ENCODE assay signal across 42 cellular contexts in the genomic region with DNA sequence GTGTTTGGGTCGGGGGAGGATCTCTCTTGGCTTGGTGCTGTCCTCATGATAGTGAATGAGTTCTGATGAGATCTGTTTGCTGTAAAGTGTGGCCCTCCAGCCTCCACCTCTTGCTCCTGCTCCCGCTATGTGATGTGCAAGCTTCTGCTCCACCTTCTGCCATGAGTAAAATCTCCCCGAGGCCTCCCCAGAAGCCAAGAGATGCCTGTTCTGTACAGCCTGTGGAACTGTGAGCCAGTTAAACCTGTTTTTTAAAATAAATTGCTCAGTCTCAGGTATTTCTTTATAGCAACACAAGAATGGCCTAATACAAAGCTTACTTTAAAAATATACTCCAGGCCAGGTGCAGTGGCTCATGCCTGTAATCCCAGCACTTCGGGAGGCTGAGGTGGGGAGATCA. TPM values are rescaled to one million over a fixed set of nuclear protein-coding genes. Genes with fewer than 3 reads are reported as not detected.
"Had no signal": no experiment of that assay in that cellular context is flagged by ENCODE, and none has a peak within 500 bp of the region (broad histone marks: within the 10 kb centered on the region; RNA-seq: fewer than 3 reads in every experiment).

No MANE protein-coding gene starts in this region.

- H3K27ac Mint-ChIP-seq: activated naive CD4-positive, alpha-beta T cell treated with anti-CD3 and anti-CD28 coated beads for 36 hours; activated naive CD4-positive, alpha-beta T cell treated with anti-CD3 and anti-CD28 coated beads, Interleukin-2, amount 10 ng/mL, durations not matched to agents 7 days and 5 days; activated naive CD4-positive, alpha-beta T cell treated with anti-CD3 and anti-CD28 coated beads, Interleukin-2, amount 50 U/mL, for 24 hours; activated naive CD4-positive, alpha-beta T cell treated with anti-CD3 and anti-CD28 coated beads, Interleukin-2, amount 50 U/mL, for 72 hours; activated naive CD8-positive, alpha-beta T cell; activated naive CD8-positive, alpha-beta T cell treated with anti-CD3 and anti-CD28 coated beads for 36 hours; activated naive CD8-positive, alpha-beta T cell treated with anti-CD3 and anti-CD28 coated beads, Interleukin-2, amount 10 ng/mL, durations not matched to agents 7 days and 5 days; activated naive CD8-positive, alpha-beta T cell treated with anti-CD3 and anti-CD28 coated beads, Interleukin-2, amount 50 U/mL, for 24 hours; activated T-cell treated with anti-CD3 and anti-CD28 coated beads, Interleukin-2, amount 50 U/mL, for 24 hours; activated T-cell treated with anti-CD3 and anti-CD28 coated beads, Interleukin-2, amount 50 U/mL, for 72 hours; activated T-helper 1 cell treated with anti-CD3 and anti-CD28 coated beads, Interleukin-12 subunit alpha, Interleukin-12 subunit beta, Interleukin-2, Interleukin-4 antibody, amounts not matched to agents 30 ng/mL and 10 ng/mL and 1 ng/mL, durations not matched to agents 14 hours and 24 hours and 36 hours; activated T-helper 17 cell treated with anti-CD3 and anti-CD28 coated beads, Interleukin-2, amount 50 U/mL, for 72 hours; activated T-helper 2 cell treated with anti-CD3 and anti-CD28 coated beads, Interferon-gamma antibody, Interleukin-2, Interleukin-4, amounts not matched to agents 10 μg/mL and 5 μg/mL and 100 μg/mL, durations not matched to agents 14 hours and 24 hours and 36 hours; brain had no signal

- H3K27ac ChIP-seq: adrenal gland, ascending aorta, body of pancreas, brain microvascular endothelial cell, breast epithelium, cardiac muscle cell had no signal

- H3K9me3 ChIP-seq: adrenal gland, ascending aorta, body of pancreas, breast epithelium had no signal

- H3K4me3 ChIP-seq: adrenal gland, ascending aorta, body of pancreas, breast epithelium, cardiac muscle cell had no signal

- H3K36me3 Mint-ChIP-seq: activated naive CD4-positive, alpha-beta T cell treated with anti-CD3 and anti-CD28 coated beads, Interleukin-2, amount 10 ng/mL, durations not matched to agents 7 days and 5 days; activated naive CD4-positive, alpha-beta T cell treated with anti-CD3 and anti-CD28 coated beads, Interleukin-2, amount 50 U/mL, for 24 hours; activated naive CD4-positive, alpha-beta T cell treated with anti-CD3 and anti-CD28 coated beads, Interleukin-2, amount 50 U/mL, for 72 hours; activated naive CD8-positive, alpha-beta T cell; activated naive CD8-positive, alpha-beta T cell treated with anti-CD3 and anti-CD28 coated beads for 36 hours; activated naive CD8-positive, alpha-beta T cell treated with anti-CD3 and anti-CD28 coated beads, Interleukin-2, amount 10 ng/mL, durations not matched to agents 7 days and 5 days; brain had no signal

- H3K27me3 ChIP-seq: adrenal gland, ascending aorta, body of pancreas, brain microvascular endothelial cell, breast epithelium had no signal

- H3K4me1 Mint-ChIP-seq: activated naive CD4-positive, alpha-beta T cell treated with anti-CD3 and anti-CD28 coated beads, Interleukin-2, amount 50 U/mL, for 24 hours; activated naive CD8-positive, alpha-beta T cell treated with anti-CD3 and anti-CD28 coated beads for 36 hours; brain; central memory CD8-positive, alpha-beta T cell had no signal

- DNase-seq: activated effector memory CD4-positive, alpha-beta T cell treated with anti-CD3 and anti-CD28 coated beads, Interleukin-2, amount 50 U/mL, for 16 hours; activated effector memory CD4-positive, alpha-beta T cell treated with Interleukin-2 at 50 U/mL for 16 hours; activated gamma-delta T cell; activated gamma-delta T cell treated with Interleukin-2 at 50 U/mL for 16 hours; activated naive CD4-positive, alpha-beta T cell; activated naive CD4-positive, alpha-beta T cell treated with anti-CD3 and anti-CD28 coated beads for 36 hours; activated naive CD4-positive, alpha-beta T cell treated with anti-CD3 and anti-CD28 coated beads, Interleukin-2, amount 10 ng/mL, durations not matched to agents 7 days and 5 days; activated naive CD4-positive, alpha-beta T cell treated with anti-CD3 and anti-CD28 coated beads, Interleukin-2, amount 50 U/mL, for 16 hours; activated naive CD4-positive, alpha-beta T cell treated with Interleukin-2 at 50 U/mL for 16 hours; activated naive CD8-positive, alpha-beta T cell treated with anti-CD3 and anti-CD28 coated beads for 36 hours; activated naive CD8-positive, alpha-beta T cell treated with anti-CD3 and anti-CD28 coated beads, Interleukin-2, amount 10 ng/mL, durations not matched to agents 7 days and 5 days; activated naive CD8-positive, alpha-beta T cell treated with anti-CD3 and anti-CD28 coated beads, Interleukin-2, amount 50 U/mL, for 24 hours; activated T-cell treated with anti-CD3 and anti-CD28 coated beads for 4 hours; activated T-cell treated with anti-CD3 and anti-CD28 coated beads, Interleukin-2, amount 50 U/mL, for 1 hour; activated T-cell treated with anti-CD3 and anti-CD28 coated beads, Interleukin-2, amount 50 U/mL, for 24 hours; activated T-cell treated with anti-CD3 and anti-CD28 coated beads, Interleukin-2, amount 50 U/mL, for 4 hours; activated T-cell treated with anti-CD3 and anti-CD28 coated beads, Interleukin-2, amount 50 U/mL, for 48 hours; activated T-cell treated with anti-CD3 and anti-CD28 coated beads, Interleukin-2, amount 50 U/mL, for 72 hours; adrenal gland; amniotic stem cell; amygdala; anterior cingulate cortex; body of pancreas; brain microvascular endothelial cell; caudate nucleus; central memory CD4-positive, alpha-beta T cell; cerebellar nuclear complex had no signal

- H3K36me3 ChIP-seq: adrenal gland, ascending aorta, brain microvascular endothelial cell, breast epithelium, cardiac muscle cell had no signal

- H3K4me1 ChIP-seq: adrenal gland, ascending aorta, body of pancreas, breast epithelium had no signal

- ATAC-seq: activated naive CD4-positive, alpha-beta T cell treated with anti-CD3 and anti-CD28 coated beads, Interleukin-2, amount 50 U/mL, for 72 hours; activated naive CD8-positive, alpha-beta T cell treated with anti-CD3 and anti-CD28 coated beads, Interleukin-2, amount 50 U/mL, for 24 hours; activated T-cell treated with anti-CD3 and anti-CD28 coated beads, Interleukin-2, amount 50 U/mL, for 4 hours; activated T-cell treated with anti-CD3 and anti-CD28 coated beads, Interleukin-2, amount 50 U/mL, for 72 hours; activated T-helper 17 cell treated with anti-CD3 and anti-CD28 coated beads, Interleukin-2, amount 50 U/mL, for 72 hours; body of pancreas had no signal

- H3K4me3 Mint-ChIP-seq: activated naive CD4-positive, alpha-beta T cell treated with anti-CD3 and anti-CD28 coated beads for 36 hours; activated naive CD4-positive, alpha-beta T cell treated with anti-CD3 and anti-CD28 coated beads, Interleukin-2, amount 10 ng/mL, durations not matched to agents 7 days and 5 days; activated naive CD4-positive, alpha-beta T cell treated with anti-CD3 and anti-CD28 coated beads, Interleukin-2, amount 50 U/mL, for 24 hours; activated naive CD8-positive, alpha-beta T cell; activated naive CD8-positive, alpha-beta T cell treated with anti-CD3 and anti-CD28 coated beads for 36 hours; activated naive CD8-positive, alpha-beta T cell treated with anti-CD3 and anti-CD28 coated beads, Interleukin-2, amount 10 ng/mL, durations not matched to agents 7 days and 5 days; activated naive CD8-positive, alpha-beta T cell treated with anti-CD3 and anti-CD28 coated beads, Interleukin-2, amount 50 U/mL, for 24 hours; activated T-cell treated with anti-CD3 and anti-CD28 coated beads, Interleukin-2, amount 50 U/mL, for 24 hours; activated T-cell treated with anti-CD3 and anti-CD28 coated beads, Interleukin-2, amount 50 U/mL, for 4 hours; activated T-cell treated with anti-CD3 and anti-CD28 coated beads, Interleukin-2, amount 50 U/mL, for 72 hours; activated T-helper 1 cell treated with anti-CD3 and anti-CD28 coated beads, Interleukin-12 subunit alpha, Interleukin-12 subunit beta, Interleukin-2, Interleukin-4 antibody, amounts not matched to agents 30 ng/mL and 10 ng/mL and 1 ng/mL, durations not matched to agents 14 hours and 24 hours and 36 hours; activated T-helper 17 cell treated with anti-CD3 and anti-CD28 coated beads, Interleukin-2, amount 50 U/mL, for 72 hours; brain; central memory CD8-positive, alpha-beta T cell had no signal

- H3K9me3 Mint-ChIP-seq: activated naive CD4-positive, alpha-beta T cell treated with anti-CD3 and anti-CD28 coated beads for 36 hours; activated naive CD4-positive, alpha-beta T cell treated with anti-CD3 and anti-CD28 coated beads, Interleukin-2, amount 10 ng/mL, durations not matched to agents 7 days and 5 days; activated naive CD4-positive, alpha-beta T cell treated with anti-CD3 and anti-CD28 coated beads, Interleukin-2, amount 50 U/mL, for 24 hours; activated naive CD4-positive, alpha-beta T cell treated with anti-CD3 and anti-CD28 coated beads, Interleukin-2, amount 50 U/mL, for 72 hours; activated naive CD8-positive, alpha-beta T cell treated with anti-CD3 and anti-CD28 coated beads for 36 hours; activated naive CD8-positive, alpha-beta T cell treated with anti-CD3 and anti-CD28 coated beads, Interleukin-2, amount 10 ng/mL, durations not matched to agents 7 days and 5 days; activated naive CD8-positive, alpha-beta T cell treated with anti-CD3 and anti-CD28 coated beads, Interleukin-2, amount 50 U/mL, for 24 hours; activated T-cell treated with anti-CD3 and anti-CD28 coated beads, Interleukin-2, amount 50 U/mL, for 24 hours; activated T-cell treated with anti-CD3 and anti-CD28 coated beads, Interleukin-2, amount 50 U/mL, for 4 hours; activated T-cell treated with anti-CD3 and anti-CD28 coated beads, Interleukin-2, amount 50 U/mL, for 72 hours; activated T-helper 1 cell treated with anti-CD3 and anti-CD28 coated beads, Interleukin-12 subunit alpha, Interleukin-12 subunit beta, Interleukin-2, Interleukin-4 antibody, amounts not matched to agents 30 ng/mL and 10 ng/mL and 1 ng/mL, durations not matched to agents 14 hours and 24 hours and 36 hours; activated T-helper 17 cell treated with anti-CD3 and anti-CD28 coated beads, Interleukin-2, amount 50 U/mL, for 72 hours; activated T-helper 2 cell treated with anti-CD3 and anti-CD28 coated beads, Interferon-gamma antibody, Interleukin-2, Interleukin-4, amounts not matched to agents 10 μg/mL and 5 μg/mL and 100 μg/mL, durations not matched to agents 14 hours and 24 hours and 36 hours; brain; central memory CD8-positive, alpha-beta T cell had no signal

RNA-seq across cellular contexts. Expression of a gene that starts 26.9 kb away (rescaled TPM):
- total RNA-seq: activated naive CD4-positive, alpha-beta T cell treated with anti-CD3 and anti-CD28 coated beads for 36 hours; activated naive CD4-positive, alpha-beta T cell treated with anti-CD3 and anti-CD28 coated beads, Interleukin-2, amount 50 U/mL, for 72 hours; activated naive CD8-positive, alpha-beta T cell treated with anti-CD3 and anti-CD28 coated beads, Interleukin-2, amount 10 ng/mL, durations not matched to agents 7 days and 5 days; activated T-cell treated with anti-CD3 and anti-CD28 coated beads, Interleukin-2, amount 50 U/mL, for 72 hours; activated T-helper 1 cell treated with anti-CD3 and anti-CD28 coated beads, Interleukin-12 subunit alpha, Interleukin-12 subunit beta, Interleukin-2, Interleukin-4 antibody, amounts not matched to agents 30 ng/mL and 10 ng/mL and 1 ng/mL, durations not matched to agents 14 hours and 24 hours and 36 hours; activated T-helper 17 cell treated with anti-CD3 and anti-CD28 coated beads, Interleukin-2, amount 50 U/mL, for 72 hours; activated T-helper 2 cell treated with anti-CD3 and anti-CD28 coated beads, Interferon-gamma antibody, Interleukin-2, Interleukin-4, amounts not matched to agents 10 μg/mL and 5 μg/mL and 100 μg/mL, durations not matched to agents 14 hours and 24 hours and 36 hours; adrenal gland; aorta; ascending aorta; astrocyte; body of pancreas; breast epithelium; bronchial epithelial cell; cardiac muscle cell; cardiac septum had no signal
- polyA plus RNA-seq: adrenal gland, aorta, cardiac muscle cell had no signal
